Comparison of ENCODE assay signal across 11 cellular contexts in genomic region chr9:126893079-126893478, GRCh38. TPM values are rescaled to one million over a fixed set of nuclear protein-coding genes. Genes with fewer than 3 reads are reported as not detected.
A peak's percentile ranks its signal among the peaks of the same experiment; 100 is the strongest.
DNase-seq lines count a peak whose midpoint lies in the region; ATAC-seq and TF ChIP-seq lines count a peak whose summit lies in the region.
"Had no signal": no experiment of that assay in that cellular context is flagged by ENCODE, and none has a peak within 500 bp of the region (broad histone marks: within the 10 kb centered on the region; RNA-seq: fewer than 3 reads in every experiment).

No MANE protein-coding gene starts in this region.

- no peaks in the 10 kb centered on the region for H3K9me3 ChIP-seq in SK-N-SH
- H3K9me3 ChIP-seq in OCI-LY7 (ENCODE audit: low read length), result no peaks in the 10 kb centered on the region
- H3K9me3 ChIP-seq in upper lobe of right lung, result no peaks in the 10 kb centered on the region
- H3K9me3 ChIP-seq in spleen, result no peaks in the 10 kb centered on the region
- no peaks in the 10 kb centered on the region for H3K9me3 ChIP-seq in tibial artery

- WGBS in SK-N-SH (ENCODE audit: low lambda C conversion rate), result 46% methylated on average over 5 of the region's 5 CpGs
- WGBS in spleen, 5 donors, result 38 to 54% (median 44%) methylated on average over 5 of the region's 5 CpGs

- no peaks in the 10 kb centered on the region; a peak in 1 of 4 replicates for H3K4me1 ChIP-seq in SK-N-SH (ENCODE audit: control insufficient read depth in 1 of 2, insufficient read depth in 2 of 2, low read depth in 1 of 2, low read length in 1 of 2)
- H3K4me1 ChIP-seq in OCI-LY7 (ENCODE audit: insufficient read depth, low read length, poor library complexity, severe bottlenecking), result no peaks in the 10 kb centered on the region
- no peaks in the 10 kb centered on the region for H3K4me1 ChIP-seq in upper lobe of right lung
- H3K4me1 ChIP-seq in spleen, result no peaks in the 10 kb centered on the region
- no peaks in the 10 kb centered on the region for H3K4me1 ChIP-seq in tibial artery

- H3K27me3 ChIP-seq in SK-N-SH (ENCODE audit: insufficient read depth), result no peaks in the 10 kb centered on the region
- no peaks in the 10 kb centered on the region for H3K27me3 ChIP-seq in upper lobe of right lung
- no peaks in the 10 kb centered on the region for H3K27me3 ChIP-seq in spleen (replicated peaks in 1 of 7)
- H3K27me3 ChIP-seq in tibial artery, result no peaks in the 10 kb centered on the region

- TF ChIP-seq EP300 in SK-N-SH (IDR thresholded peaks at IDR 0.05; ENCODE audit: borderline replicate concordance in 1 of 2, low read depth in 1 of 2, low read length in 1 of 2), result no peak

- CTCF ChIA-PET in SK-N-SH (lab: Yijun Ruan, JAX) (interaction anchor here (0.6 to 1.0 kb wide), 6 partner anchors 11 to 322 kb away, joined by 3 to 4 read pairs (median 3); no protein-coding TSS in a partner anchor), OCI-LY7 (lab: Charles Lee; ENCODE audit: unreplicated experiment) (no interaction called here)

- ATAC-seq in SK-N-SH treated with all-trans-retinoic acid at 6 μM for 48 hours, result no peak
- ATAC-seq in upper lobe of right lung, result peak; percentile 38

- peak; percentile 44 for TF ChIP-seq CTCF in SK-N-SH (IDR thresholded peaks at IDR 0.05)
- TF ChIP-seq CTCF in OCI-LY7 (conservative IDR thresholded peaks at IDR 0.05; ENCODE audit: low read length), result peak; percentile 73
- peak; percentile 27 for TF ChIP-seq CTCF in upper lobe of right lung (IDR thresholded peaks at IDR 0.05)
- no peak for TF ChIP-seq CTCF in spleen (IDR thresholded peaks at IDR 0.05 in 8 of 11, conservative IDR thresholded peaks at IDR 0.05 in 3 of 11)
- no peak for TF ChIP-seq CTCF in tibial artery (IDR thresholded peaks at IDR 0.05)

- H2AFZ ChIP-seq in SK-N-SH (ENCODE audit: low read depth), result no peak overlapping the region
- H2AFZ ChIP-seq in OCI-LY7 (ENCODE audit: low read length), result no peak overlapping the region

- no peak overlapping the region for H3K9ac ChIP-seq in SK-N-SH

- H4K20me1 ChIP-seq in SK-N-SH (ENCODE audit: insufficient read depth) (no peaks in the 10 kb centered on the region), OCI-LY7 (ENCODE audit: insufficient read depth, low read length) (no peaks in the 10 kb centered on the region)

- TF ChIP-seq POLR2A in spleen (IDR thresholded peaks at IDR 0.05), result no peak

- H3K4me3 ChIP-seq in SK-N-SH (ENCODE audit: low read depth in 2 of 2, low read length in 1 of 2) (no peak overlapping the region), OCI-LY7 (ENCODE audit: low read depth, low read length, poor library complexity, severe bottlenecking) (no peak overlapping the region), upper lobe of right lung (no peak overlapping the region), spleen (no peak overlapping the region), tibial artery (no peak overlapping the region)
- H3K4me3 ChIP-seq: SK-N-MC had no signal

- TF ChIP-seq RAD21 in SK-N-SH (IDR thresholded peaks at IDR 0.05; ENCODE audit: low read length), result peak; percentile 42

- H3K36me3 ChIP-seq in SK-N-SH (replicated peaks in 1 of 2; ENCODE audit: control insufficient read depth in 1 of 2, insufficient read depth in 2 of 2, low read length in 1 of 2), result no peaks in the 10 kb centered on the region
- H3K36me3 ChIP-seq in OCI-LY7 (ENCODE audit: insufficient read depth, low read length), result no peaks in the 10 kb centered on the region
- H3K36me3 ChIP-seq in upper lobe of right lung, result no peaks in the 10 kb centered on the region
- no peaks in the 10 kb centered on the region for H3K36me3 ChIP-seq in spleen
- no peaks in the 10 kb centered on the region for H3K36me3 ChIP-seq in tibial artery

- DNase-seq in SK-N-SH (no peak), OCI-LY7 (ENCODE audit: low spot score) (peak; percentile 12), germinal center (ENCODE audit: low spot score) (peak; percentile 15), upper lobe of right lung (no peak), spleen (no peak), tibial artery (no peak), caudate nucleus (lab: John Stamatoyannopoulos, UW) (no peak)
- DNase-seq: NCI-H2081; stimulated activated CD4-positive, alpha-beta T cell treated with anti-CD3 and anti-CD28 coated beads, Interleukin-4, amount 100 ng/mL, for 24 hours had no signal

- H3K79me2 ChIP-seq in SK-N-SH (ENCODE audit: insufficient read depth) (no peaks in the 10 kb centered on the region), OCI-LY7 (ENCODE audit: insufficient read depth, low read depth, low read length) (no peaks in the 10 kb centered on the region)

- no peaks in the 10 kb centered on the region for H3F3A ChIP-seq in SK-N-SH (replicated peaks; ENCODE audit: insufficient read depth)

- intact Hi-C loops in OCI-LY7 (cut with micrococcal nuclease; ENCODE audit: unreplicated experiment) (no loop called here), upper lobe of right lung (cut with DNase I) (no loop called here), spleen (cut with DNase I; ENCODE audit: low total_unique reads) (no loop called here), tibial artery (cut with DNase I; ENCODE audit: low total_unique reads) (no loop called here)

- POLR2A ChIA-PET in SK-N-SH (lab: Yijun Ruan, JAX) (no interaction called here), OCI-LY7 (lab: Charles Lee) (no interaction called here)

- no peak overlapping the region for H3K27ac ChIP-seq in SK-N-SH (ENCODE audit: low read depth in 2 of 2, low read length in 1 of 2)
- no peak overlapping the region for H3K27ac ChIP-seq in OCI-LY7 (ENCODE audit: low read depth, low read length, poor library complexity, severe bottlenecking)
- H3K27ac ChIP-seq in upper lobe of right lung, result no peak overlapping the region
- H3K27ac ChIP-seq in spleen, result no peak overlapping the region
- H3K27ac ChIP-seq in tibial artery, result no peak overlapping the region
- no peak overlapping the region for H3K27ac ChIP-seq in caudate nucleus (ENCODE audit: low read depth, low read length)
- H3K27ac ChIP-seq: SK-N-MC had no signal

- H3K9me2 ChIP-seq in SK-N-SH (no peaks in the 10 kb centered on the region), OCI-LY7 (ENCODE audit: insufficient read depth, low read length) (no peaks in the 10 kb centered on the region)

- no TSS peak for BruUV-seq in OCI-LY7 (replicated peaks; lab: Mats Ljungman, UMichigan)

- H3K4me2 ChIP-seq in SK-N-SH, result no peak overlapping the region
- H3K4me2 ChIP-seq in OCI-LY7 (ENCODE audit: low read length), result no peak overlapping the region

TF ChIP-seq in SK-N-SH, 30 proteins besides CTCF, POLR2A, EP300 and RAD21 (continues in another document):
- TF ChIP-seq PBX3 (IDR thresholded peaks at IDR 0.05), result no peak
- TF ChIP-seq USF2 (IDR thresholded peaks at IDR 0.05; ENCODE audit: borderline replicate concordance, low read depth, low read length), result no peak
- no peak for TF ChIP-seq GABPA (IDR thresholded peaks at IDR 0.05; ENCODE audit: low read depth)
- no peak for TF ChIP-seq YY1 (IDR thresholded peaks at IDR 0.05; ENCODE audit: low read depth)

TF ChIP-seq in SK-N-SH treated with all-trans-retinoic acid at 6 μM for 48 hours, 23 proteins besides CTCF, POLR2A, EP300 and RAD21 (continues in another document):
- TF ChIP-seq PATZ1 (CRISPR knock-in tag; IDR thresholded peaks at IDR 0.05; ENCODE audit: borderline replicate concordance), result no peak
- TF ChIP-seq ZNF70 (CRISPR knock-in tag; IDR thresholded peaks at IDR 0.05), result no peak
- no peak for TF ChIP-seq TOX (CRISPR knock-in tag; IDR thresholded peaks at IDR 0.05; ENCODE audit: borderline replicate concordance)
- no peak for TF ChIP-seq CREB5 (CRISPR knock-in tag; IDR thresholded peaks at IDR 0.05; ENCODE audit: low read depth)
- TF ChIP-seq ZFP3 (CRISPR knock-in tag; IDR thresholded peaks at IDR 0.05), result no peak
- no peak for TF ChIP-seq ZNF8 (CRISPR knock-in tag; IDR thresholded peaks at IDR 0.05)
- no peak for TF ChIP-seq GLIS3 (CRISPR knock-in tag; IDR thresholded peaks at IDR 0.05)
- TF ChIP-seq ESRRG (CRISPR knock-in tag; IDR thresholded peaks at IDR 0.05), result no peak
- TF ChIP-seq OSR1 (CRISPR knock-in tag; IDR thresholded peaks at IDR 0.05), result no peak
- TF ChIP-seq CSDC2 (CRISPR knock-in tag; IDR thresholded peaks at IDR 0.05), result no peak

RNA-seq across cellular contexts. Expression of gene RALGPS1, which starts 21.5 kb away (rescaled TPM):
- polyA plus RNA-seq in SK-N-SH (2012; rRNA removed) (3.9 and 4.1 TPM in 2 replicates), spleen (1 to 10 TPM; 2.5 to 4.9 (median 3.0) TPM)
- 2.4 and 2.9 TPM in 2 replicates for polyA plus RNA-seq in SK-N-SH (2012; cell fraction: cytosol; rRNA removed)
- polyA plus RNA-seq in SK-N-SH (2012; cell fraction: nucleus; rRNA removed), result 10.2 and 13.1 TPM in 2 replicates
- 8.3 and 14.4 TPM in 2 replicates for total RNA-seq in OCI-LY7 (2014; rRNA removed; shearing (Covaris generic))
- total RNA-seq in OCI-LY7 (2022) (14.1 and 16.3 TPM in 2 replicates), upper lobe of right lung (15.9 TPM), spleen (10 to 100 TPM; 11.0 to 27.3 (median 17.1) TPM)

RNA-seq across cellular contexts. Expression of gene ZBTB34, which starts 32.6 kb away (rescaled TPM):
- polyA plus RNA-seq in SK-N-SH (2012; rRNA removed) (2.9 and 4.1 TPM in 2 replicates), spleen (1 to 10 TPM; 2.1 to 3.1 (median 2.3) TPM)
- 3.2 and 3.7 TPM in 2 replicates for polyA plus RNA-seq in SK-N-SH (2012; cell fraction: cytosol; rRNA removed)
- 3.8 and 4.9 TPM in 2 replicates for polyA plus RNA-seq in SK-N-SH (2012; cell fraction: nucleus; rRNA removed)
- 6.5 and 7.5 TPM in 2 replicates for total RNA-seq in OCI-LY7 (2014; rRNA removed; shearing (Covaris generic))
- total RNA-seq in OCI-LY7 (2022) (11.3 and 12.3 TPM in 2 replicates), upper lobe of right lung (15.1 TPM), spleen (10 to 100 TPM; 13.0 to 28.9 (median 15.9) TPM)

Comparison
In these comparisons a context has a peak if more than half of its experiments do, and no peak if none do; other contexts are left out.
1. DNase-seq: peak in OCI-LY7 (single experiment) and germinal center (single experiment); none in SK-N-SH (single experiment), upper lobe of right lung (single experiment), spleen (single experiment), tibial artery (0 of 2) and caudate nucleus (0 of 61).
2. CTCF ChIP-seq: peak in SK-N-SH (single experiment), OCI-LY7 (single experiment) and upper lobe of right lung (single experiment); none in spleen (0 of 11) and tibial artery (0 of 2).